19 cellular contexts compared by ENCODE assay signal in the genomic region with DNA sequence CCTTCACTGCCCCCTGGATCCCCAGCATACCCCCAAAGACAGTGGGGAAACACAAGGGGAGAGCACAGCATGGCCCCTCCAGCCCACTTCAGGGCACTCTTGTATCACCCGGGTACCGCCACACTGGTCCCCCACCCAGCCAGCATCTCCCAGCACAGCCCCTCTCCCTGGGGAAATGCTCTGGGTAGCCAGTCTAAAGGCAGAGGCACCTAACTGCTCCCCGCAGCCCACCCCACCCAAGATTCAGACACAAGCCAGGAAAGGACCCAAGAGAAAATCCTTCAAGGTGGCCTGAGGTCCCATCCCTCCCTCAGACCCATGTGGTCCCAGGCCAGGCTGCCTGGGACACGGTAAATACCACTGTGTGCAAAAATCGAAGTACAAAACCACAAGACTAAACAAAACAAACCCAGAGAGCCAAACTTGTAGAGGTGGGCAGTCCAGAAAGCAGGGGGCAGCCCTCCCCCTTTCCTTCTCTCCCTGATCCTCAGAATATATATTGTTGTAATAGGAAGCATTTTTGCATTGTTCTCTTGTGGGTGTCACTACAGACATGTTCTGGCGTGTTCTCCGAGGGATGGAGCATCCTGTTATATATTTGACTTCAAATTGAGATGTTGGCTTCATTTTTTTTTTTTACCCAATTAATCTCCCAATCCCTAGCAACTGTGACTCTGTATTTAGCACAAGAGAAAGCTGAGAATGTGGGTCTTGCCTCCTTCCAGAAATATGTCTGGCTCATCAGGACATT. TPM values are rescaled to one million over a fixed set of nuclear protein-coding genes. Genes with fewer than 3 reads are reported as not detected.
DNase-seq lines count a peak whose midpoint lies in the region; ATAC-seq, FAIRE-seq and TF ChIP-seq lines count a peak whose summit lies in the region.
"Had no signal": no experiment of that assay in that cellular context is flagged by ENCODE, and none has a peak within 500 bp of the region (broad histone marks: within the 10 kb centered on the region; RNA-seq: fewer than 3 reads in every experiment).

No MANE protein-coding gene starts in this region.

- peaks cover 11% of the 10 kb centered on the region for H3K36me3 Mint-ChIP-seq in T-helper 17 cell (ENCODE audit: low read depth)

- peaks cover 59% of the 10 kb centered on the region for H3K4me1 ChIP-seq in SJSA1 (replicated peaks)
- no peaks in the 10 kb centered on the region for H3K4me1 ChIP-seq in endothelial cell of umbilical vein (ENCODE audit: control insufficient read depth, extremely low read depth, insufficient read depth, low read length)

- CTCF ChIA-PET in endothelial cell of umbilical vein (lab: Charles Lee): no interaction called here

- H3K27me3 ChIP-seq in SJSA1 (replicated peaks) (no peaks in the 10 kb centered on the region), endothelial cell of umbilical vein (ENCODE audit: control insufficient read depth in 2 of 2, insufficient read depth in 2 of 2, low read length in 2 of 2) (no peaks in the 10 kb centered on the region)
- H3K27me3 ChIP-seq: BLaER1 treated with 17β-estradiol and CSF1 and Interleukin-3, amounts not matched to agents 10 nM and 100 nM; cardiac muscle cell; gastroesophageal sphincter had no signal

- no peak for TF ChIP-seq POLR2A in endothelial cell of umbilical vein (IDR thresholded peaks at IDR 0.05; ENCODE audit: low read depth, low read length)

- H4K20me1 ChIP-seq in endothelial cell of umbilical vein (replicated peaks; ENCODE audit: control insufficient read depth, extremely low read depth, insufficient read depth, low read length): no peaks in the 10 kb centered on the region

- dilution Hi-C loops in endothelial cell of umbilical vein (cut with MboI; ENCODE audit: extremely low pct_ligation_motif_present, low sequenced_read_pairs): no loop called here

- H3K4me3 Mint-ChIP-seq in T-helper 17 cell: no peak overlapping the region

- TF ChIP-seq CTCF in endothelial cell of umbilical vein (IDR thresholded peaks at IDR 0.05; ENCODE audit: extremely low read depth in 1 of 2, insufficient read depth in 1 of 2, low read depth in 1 of 2, low read length in 2 of 2): no peak
- TF ChIP-seq CTCF in omental fat pad (IDR thresholded peaks at IDR 0.05): no peak

- peak overlapping the region; percentile 55 for H3K27ac ChIP-seq in SJSA1
- H3K27ac ChIP-seq in endothelial cell of umbilical vein (ENCODE audit: insufficient read depth, low read depth, low read length): peak overlapping the region; percentile 20
- H3K27ac ChIP-seq: BLaER1 treated with 17β-estradiol and CSF1 and Interleukin-3, amounts not matched to agents 10 nM and 100 nM; cardiac muscle cell; SK-N-MC had no signal

- H3K9ac ChIP-seq in endothelial cell of umbilical vein (replicated peaks; ENCODE audit: extremely low read depth, insufficient read depth, low read length): no peak overlapping the region
- H3K9ac ChIP-seq: BLaER1 treated with 17β-estradiol and CSF1 and Interleukin-3, amounts not matched to agents 10 nM and 100 nM had no signal

- H3K36me3 ChIP-seq in SJSA1 (peaks cover 70% of the 10 kb centered on the region), endothelial cell of umbilical vein (ENCODE audit: control insufficient read depth in 2 of 2, extremely low read depth in 1 of 2, insufficient read depth in 2 of 2, low read length in 2 of 2) (peaks cover 3 to 5% of the 10 kb centered on the region in 2 experiments)
- H3K36me3 ChIP-seq: cardiac muscle cell had no signal

- no peak overlapping the region for H3K27ac Mint-ChIP-seq in T-helper 17 cell
- H3K27ac Mint-ChIP-seq: activated T-helper 2 cell treated with anti-CD3 and anti-CD28 coated beads, Interferon-gamma antibody, Interleukin-2, Interleukin-4, amounts not matched to agents 10 μg/mL and 5 μg/mL and 100 μg/mL, durations not matched to agents 14 hours and 24 hours and 36 hours had no signal

- H3K9me3 ChIP-seq in SJSA1 (replicated peaks) (no peaks in the 10 kb centered on the region), endothelial cell of umbilical vein (replicated peaks; ENCODE audit: control insufficient read depth, insufficient read depth, low read length) (no peaks in the 10 kb centered on the region), T-helper 17 cell (ENCODE audit: control insufficient read depth, low read length, poor library complexity, severe bottlenecking) (no peaks in the 10 kb centered on the region)
- H3K9me3 ChIP-seq: BLaER1 treated with 17β-estradiol and CSF1 and Interleukin-3, amounts not matched to agents 10 nM and 100 nM; gastroesophageal sphincter had no signal

- ATAC-seq in omental fat pad (ENCODE audit: low FRiP score) (peak; percentile 8), T-helper 17 cell (no peak)

- no peak overlapping the region for H3K4me2 ChIP-seq in endothelial cell of umbilical vein (ENCODE audit: insufficient read depth, low read length)
- H3K4me2 ChIP-seq: BLaER1 treated with 17β-estradiol and CSF1 and Interleukin-3, amounts not matched to agents 10 nM and 100 nM had no signal

- intact Hi-C loops in endothelial cell of umbilical vein (cut with micrococcal nuclease): no loop called here

- POLR2A ChIA-PET in endothelial cell of umbilical vein (lab: Charles Lee): no interaction called here

- DNase-seq in HPDE6-E6E7 (ENCODE audit: extremely low spot score) (peak; percentile 41), SJSA1 (ENCODE audit: low read depth in 1 of 2, low spot score in 2 of 2) (peak; percentile 63 to 82), endothelial cell of umbilical vein (ENCODE audit: low read depth, low spot score) (no peak), omental fat pad (ENCODE audit: low spot score) (no peak), T-helper 17 cell (no peak), amniotic stem cell (lab: John Stamatoyannopoulos, UW) (no peak), NCI-H82 (lab: John Stamatoyannopoulos, UW) (no peak)
- DNase-seq: activated CD4-positive, alpha-beta T cell treated with anti-CD3 and anti-CD28 coated beads, Interleukin-2, amount 50 U/mL, for 4 hours; effector memory CD4-positive, alpha-beta T cell; H7; NCI-H1436; occipital lobe had no signal

- FAIRE-seq in endothelial cell of umbilical vein (lab: Jason Lieb, UNC): no peak
- FAIRE-seq: urothelium cell line had no signal

- H2AFZ ChIP-seq in endothelial cell of umbilical vein (ENCODE audit: low read depth, low read length): no peak overlapping the region

- no peak overlapping the region for H3K4me3 ChIP-seq in SJSA1
- no peak overlapping the region for H3K4me3 ChIP-seq in endothelial cell of umbilical vein (replicated peaks in 1 of 3; ENCODE audit: insufficient read depth in 1 of 3, low read depth in 1 of 3, low read length in 3 of 3)
- H3K4me3 ChIP-seq: BLaER1 treated with 17β-estradiol and CSF1 and Interleukin-3, amounts not matched to agents 10 nM and 100 nM; cardiac muscle cell; gastroesophageal sphincter; SK-N-MC; skin epidermis had no signal

- peaks cover 7% of the 10 kb centered on the region for H3K4me1 Mint-ChIP-seq in T-helper 17 cell

- H3K27me3 Mint-ChIP-seq in T-helper 17 cell: no peaks in the 10 kb centered on the region

- no peaks in the 10 kb centered on the region for H3K79me2 ChIP-seq in endothelial cell of umbilical vein (ENCODE audit: control insufficient read depth, insufficient read depth, low read length)

- H3K9me1 ChIP-seq in endothelial cell of umbilical vein (replicated peaks; ENCODE audit: control insufficient read depth, extremely low read depth, insufficient read depth, low read length): no peaks in the 10 kb centered on the region

- BruUV-seq in endothelial cell of umbilical vein (replicated peaks; lab: Mats Ljungman, UMichigan): no TSS peak

TF ChIP-seq in endothelial cell of umbilical vein, 7 proteins besides CTCF, POLR2A, EP300 and RAD21:
- no peak for TF ChIP-seq MYC (IDR thresholded peaks at IDR 0.05; ENCODE audit: low read depth, low read length)
- TF ChIP-seq, protein P1, sequence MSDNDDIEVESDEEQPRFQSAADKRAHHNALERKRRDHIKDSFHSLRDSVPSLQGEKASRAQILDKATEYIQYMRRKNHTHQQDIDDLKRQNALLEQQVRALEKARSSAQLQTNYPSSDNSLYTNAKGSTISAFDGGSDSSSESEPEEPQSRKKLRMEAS (IDR thresholded peaks at IDR 0.05; ENCODE audit: insufficient read depth, insufficient read length): no peak
- no peak for TF ChIP-seq EZH2 (IDR thresholded peaks at IDR 0.05; ENCODE audit: borderline replicate concordance, low read depth, low read length, severe bottlenecking)
- TF ChIP-seq FOS (IDR thresholded peaks at IDR 0.05; ENCODE audit: borderline replicate concordance, insufficient read depth, low read length): no peak
- no peak for TF ChIP-seq JUN (IDR thresholded peaks at IDR 0.05; ENCODE audit: borderline replicate concordance, insufficient read depth, insufficient read length, low read depth)
- no peak for TF ChIP-seq GATA2 (IDR thresholded peaks at IDR 0.05; ENCODE audit: insufficient read depth, insufficient read length, low read depth, low read length)
- TF ChIP-seq POLR2AphosphoS5 (IDR thresholded peaks at IDR 0.05; ENCODE audit: insufficient read depth, low read depth, low read length): no peak

RNA-seq across cellular contexts. Expression of gene GRIP2, which starts 51.7 kb away (rescaled TPM):
- total RNA-seq in SJSA1 (2014; rRNA removed; shearing (Covaris generic)): 4.0 and 5.3 TPM in 2 replicates
- total RNA-seq in endothelial cell of umbilical vein: not detected in 2 replicates
- not detected in 2 replicates for polyA plus RNA-seq in endothelial cell of umbilical vein
- not detected in 2 replicates for polyA plus RNA-seq in endothelial cell of umbilical vein (2011; cell fraction: cytosol; rRNA removed)
- polyA plus RNA-seq in endothelial cell of umbilical vein (2011; cell fraction: nucleus; rRNA removed): 0.07 TPM in 1 of 2 replicates, not detected in the other
- polyA plus RNA-seq in endothelial cell of umbilical vein (2012): 0.04 TPM in 1 of 2 replicates, not detected in the other
- not detected in 2 replicates for polyA minus RNA-seq in endothelial cell of umbilical vein
- not detected for polyA minus RNA-seq in endothelial cell of umbilical vein (2011; cell fraction: cytosol; rRNA and poly(A)+ RNA removed)
- polyA minus RNA-seq in endothelial cell of umbilical vein (2011; cell fraction: nucleus; rRNA and poly(A)+ RNA removed): not detected in 2 replicates
- total RNA-seq in omental fat pad: 1 to 10 TPM in 2 of 4 donors, under 1 TPM in 2; 0.69 to 2.6 (median 1.2) TPM
- total RNA-seq in T-helper 17 cell: under 1 TPM in 1 of 2 donors, not detected in 1; 0.10 TPM
- total RNA-seq: activated T-helper 2 cell treated with anti-CD3 and anti-CD28 coated beads, Interferon-gamma antibody, Interleukin-2, Interleukin-4, amounts not matched to agents 10 μg/mL and 5 μg/mL and 100 μg/mL, durations not matched to agents 14 hours and 24 hours and 36 hours had no signal
- polyA plus RNA-seq: cardiac muscle cell had no signal

Comparison
In these comparisons a context has a peak if more than half of its experiments do, and no peak if none do; other contexts are left out.
1. DNase-seq: peak in HPDE6-E6E7 (single experiment) and SJSA1 (2 of 2); none in endothelial cell of umbilical vein (single experiment), omental fat pad (single experiment), T-helper 17 cell (0 of 3), amniotic stem cell (single experiment) and NCI-H82 (single experiment).